Comparison of ENCODE assay signal across 8 cellular contexts in genomic region chr13:40485611-40486517, GRCh38.
DNase-seq lines count a peak whose midpoint lies in the region; ATAC-seq and TF ChIP-seq lines count a peak whose summit lies in the region.

No MANE protein-coding gene starts in this region.

- POLR2A ChIA-PET in HEK293T (lab: Yijun Ruan, JAX) = no interaction called here

- DNase-seq in activated CD4-positive, alpha-beta T cell treated with anti-CD3 and anti-CD28 coated beads for 24 hours (ENCODE audit: low read depth in 2 of 2) = peak; percentile 30 to 47
- DNase-seq in effector CD4-positive, alpha-beta T cell = peak; percentile 69
- peak; percentile 63 for DNase-seq in stimulated activated CD8-positive, alpha-beta memory T cell treated with anti-CD3 and anti-CD28 coated beads, Interleukin-4, amount 100 ng/mL, for 48 hours
- DNase-seq in midbrain (lab: John Stamatoyannopoulos, UW) (no peak), D341Med (ENCODE audit: low spot score) (no peak), HEK293T (ENCODE audit: extremely low spot score) (no peak)

- ATAC-seq in GM21381 (IDR thresholded peaks at IDR 0.05; ENCODE audit: unreplicated experiment) (peak; percentile 50), HG03469 (IDR thresholded peaks at IDR 0.05; ENCODE audit: unreplicated experiment) (no peak)

- CTCF ChIA-PET in HEK293T (lab: Yijun Ruan, JAX) = no interaction called here

TF ChIP-seq in HEK293T, 16 proteins besides CTCF, POLR2A, EP300 and RAD21:
- TF ChIP-seq NFRKB (IDR thresholded peaks at IDR 0.05) (no peak), FOXK2 (IDR thresholded peaks at IDR 0.05) (no peak), FOXM1 (IDR thresholded peaks at IDR 0.05; ENCODE audit: borderline replicate concordance) (no peak), ARNT (IDR thresholded peaks at IDR 0.05) (no peak), SP1 (IDR thresholded peaks at IDR 0.05) (no peak), LEF1 (IDR thresholded peaks at IDR 0.05; ENCODE audit: borderline replicate concordance) (no peak), L3MBTL2 (conservative IDR thresholded peaks at IDR 0.05) (no peak), ZNF384 (IDR thresholded peaks at IDR 0.05) (no peak), BHLHE40 (IDR thresholded peaks at IDR 0.05; ENCODE audit: borderline replicate concordance) (no peak), PKNOX1 (IDR thresholded peaks at IDR 0.05) (no peak)
TF ChIP-seq in HEK293T: peak in this region for 0.

Comparison
In these comparisons a context has a peak if more than half of its experiments do, and no peak if none do; other contexts are left out.
1. DNase-seq: peak in activated CD4-positive, alpha-beta T cell treated with anti-CD3 and anti-CD28 coated beads for 24 hours (2 of 2), effector CD4-positive, alpha-beta T cell (single experiment) and stimulated activated CD8-positive, alpha-beta memory T cell treated with anti-CD3 and anti-CD28 coated beads, Interleukin-4, amount 100 ng/mL, for 48 hours (single experiment); none in midbrain (single experiment), D341Med (single experiment) and HEK293T (single experiment).